10 cellular contexts compared by ENCODE assay signal in genomic region chr14:104797112-104798044, GRCh38. TPM values are rescaled to one million over a fixed set of nuclear protein-coding genes. Genes with fewer than 3 reads are reported as not detected.
DNase-seq lines count a peak whose midpoint lies in the region; ATAC-seq, FAIRE-seq and TF ChIP-seq lines count a peak whose summit lies in the region.
"Had no signal": no experiment of that assay in that cellular context is flagged by ENCODE, and none has a peak within 500 bp of the region (broad histone marks: within the 10 kb centered on the region; RNA-seq: fewer than 3 reads in every experiment).

No MANE protein-coding gene starts in this region.

- H3K9me1 ChIP-seq in K562 (ENCODE audit: control insufficient read depth, insufficient read depth, low read length) = no peaks in the 10 kb centered on the region

- no peak for TF ChIP-seq POLR2A in K562 (conservative IDR thresholded peaks at IDR 0.05)

- H3K36me3 ChIP-seq in HUES6 (ENCODE audit: control insufficient read depth, insufficient read depth, low read length) = no peaks in the 10 kb centered on the region
- peaks cover 16% of the 10 kb centered on the region; the same call in 1 of the 3 replicates for H3K36me3 ChIP-seq in K562 (ENCODE audit: control insufficient read depth, insufficient read depth, low read length)
- H3K36me3 ChIP-seq in muscle layer of colon (ENCODE audit: insufficient read depth, low read length) = no peaks in the 10 kb centered on the region
- H3K36me3 ChIP-seq in aorta (ENCODE audit: control insufficient read depth in 1 of 2, insufficient read depth in 2 of 2, low read length in 1 of 2) = no peaks in the 10 kb centered on the region

- peak overlapping the region; percentile 82 for H3K4me2 ChIP-seq in K562 (ENCODE audit: insufficient read depth, low read length)

- H3K79me2 ChIP-seq in K562 (ENCODE audit: control insufficient read depth, insufficient read depth, low read length) = peaks cover 45% of the 10 kb centered on the region

- 0 out of 6 replicates have a peak, but pooled peaks of 1 of the 3 experiments have one; percentile 2 for TF ChIP-seq CTCF in K562 (IDR thresholded peaks at IDR 0.05 in 2 of 3, conservative IDR thresholded peaks at IDR 0.05 in 1 of 3; ENCODE audit: insufficient read depth in 2 of 3, low read depth in 1 of 3, low read length in 3 of 3)

- H3K4me1 ChIP-seq in HUES6 (ENCODE audit: control insufficient read depth, insufficient read depth, low read length) = peaks cover 52% of the 10 kb centered on the region
- peaks cover 52 to 92% of the 10 kb centered on the region in 2 experiments for H3K4me1 ChIP-seq in K562 (replicated peaks in 1 of 2; ENCODE audit: control insufficient read depth in 2 of 2, insufficient read depth in 2 of 2, low read length in 2 of 2)
- peaks cover 53% of the 10 kb centered on the region for H3K4me1 ChIP-seq in muscle layer of colon (ENCODE audit: insufficient read depth, low read length)
- H3K4me1 ChIP-seq in aorta (ENCODE audit: control insufficient read depth in 1 of 2, insufficient read depth in 2 of 2, low read length in 2 of 2) = peaks cover 0 to 7% of the 10 kb centered on the region in 2 donors

- peaks cover 12% of the 10 kb centered on the region; the same call in 1 of the 2 replicates for H4K20me1 ChIP-seq in K562 (replicated peaks; ENCODE audit: control insufficient read depth, insufficient read depth, low read length)

- H3K27me3 ChIP-seq in HUES6 (ENCODE audit: control insufficient read depth, insufficient read depth, low read length) (peaks cover 48% of the 10 kb centered on the region), K562 (ENCODE audit: control insufficient read depth in 2 of 2, insufficient read depth in 2 of 2, low read length in 2 of 2) (no peaks in the 10 kb centered on the region), muscle layer of colon (ENCODE audit: control insufficient read depth in 1 of 2, insufficient read depth in 2 of 2, low read length in 2 of 2) (no peaks in the 10 kb centered on the region), aorta (ENCODE audit: control insufficient read depth in 1 of 2, insufficient read depth in 2 of 2, low read length in 1 of 2) (no peaks in the 10 kb centered on the region)

- 10% methylated on average over 8 of the region's 18 CpGs for WGBS in K562 (ENCODE audit: insufficient coverage, low coverage, missing lambda C conversion rate)
- WGBS in aorta, 2 donors = 54 to 64% methylated on average over 18 of the region's 18 CpGs

- no peaks in the 10 kb centered on the region for H3K9me3 ChIP-seq in HUES6 (ENCODE audit: control insufficient read depth, insufficient read depth, low read depth, low read length)
- H3K9me3 ChIP-seq in K562 (replicated peaks; ENCODE audit: control insufficient read depth, insufficient read depth, low read depth, low read length) = no peaks in the 10 kb centered on the region
- no peaks in the 10 kb centered on the region for H3K9me3 ChIP-seq in muscle layer of colon (ENCODE audit: low read length)
- H3K9me3 ChIP-seq in aorta (ENCODE audit: control insufficient read depth, low read length) = no peaks in the 10 kb centered on the region

- POLR2A ChIA-PET in K562 (lab: Yijun Ruan, JAX) = interaction anchor here (0.7 to 1.1 kb wide), 3 partner anchors 43 to 478 kb away, joined by 3 to 4 read pairs (median 4); no protein-coding TSS in a partner anchor

- TF ChIP-seq EP300 in K562 (IDR thresholded peaks at IDR 0.05; ENCODE audit: low read length) = no peak

- no TSS peak for BruUV-seq in K562 (replicated peaks; lab: Mats Ljungman, UMichigan)

- H2AFZ ChIP-seq in K562 (ENCODE audit: low read depth, low read length) = peak overlapping the region; percentile 80

- in situ Hi-C loops in K562 (cut with MboI) = no loop called here

- peak overlapping the region; percentile 29 for H3K9ac ChIP-seq in HUES6 (ENCODE audit: low read length)
- peak overlapping the region; percentile 35 to 91; a peak in 3 of 4 replicates for H3K9ac ChIP-seq in K562 (ENCODE audit: insufficient read depth in 1 of 2, low read depth in 2 of 2, low read length in 2 of 2)
- H3K9ac ChIP-seq in muscle layer of colon (ENCODE audit: low read length) = no peak overlapping the region

- intact Hi-C loops in K562 (cut with micrococcal nuclease) (loop anchor here (2.0 kb wide), 1 partner anchor 29 kb away; no protein-coding TSS in a partner anchor), aorta (cut with DNase I) (no loop called here)

- TF ChIP-seq RAD21 in K562 (CRISPR knock-in tag; conservative IDR thresholded peaks at IDR 0.05 in 1 of 2, IDR thresholded peaks at IDR 0.05 in 1 of 2) = no peak

- DNase-seq in AG08395 (ENCODE audit: low spot score) = peak; percentile 22
- DNase-seq in K562 (ENCODE audit: extremely low read depth in 1 of 4, low spot score in 3 of 4) = peak in 2 of 4 experiments; percentile 58 to 73
- no peak for DNase-seq in cortex of kidney (lab: John Stamatoyannopoulos, UW)
- no peak for DNase-seq in aorta
- no peak for DNase-seq in AML-193 (lab: John Stamatoyannopoulos, UW)
- no peak for DNase-seq in HT-29 (ENCODE audit: low spot score)

- peak; percentile 51 for ATAC-seq in K562
- ATAC-seq in aorta (ENCODE audit: low FRiP score) = no peak

- H3K27ac ChIP-seq in HUES6 (ENCODE audit: low read depth, low read length) = no peak overlapping the region
- peak overlapping the region; percentile 51 for H3K27ac ChIP-seq in K562 (ENCODE audit: extremely low read depth, low read depth, low read length)
- peak overlapping the region; percentile 34 for H3K27ac ChIP-seq in muscle layer of colon (ENCODE audit: low read depth, low read length)
- H3K27ac ChIP-seq in aorta (ENCODE audit: low read depth in 1 of 2, low read length in 2 of 2) = no peak overlapping the region

- peak overlapping the region; percentile 63; the same call in 1 of the 2 replicates for H3K4me3 ChIP-seq in HUES6 (ENCODE audit: low read depth, low read length)
- no peak overlapping the region for H3K4me3 ChIP-seq in K562
- H3K4me3 ChIP-seq in muscle layer of colon (ENCODE audit: low read depth in 1 of 2, low read length in 2 of 2) = no peak overlapping the region
- no peak overlapping the region for H3K4me3 ChIP-seq in aorta (ENCODE audit: low read length in 2 of 2)

- CTCF ChIA-PET in K562 (lab: Yijun Ruan, JAX; ENCODE audit: low intra/inter-chr PET ratio) = no interaction called here

- FAIRE-seq in K562 (lab: Jason Lieb, UNC) = peak; percentile 55
- FAIRE-seq: islet of Langerhans, TTC549 had no signal

RNA-seq across cellular contexts. Expression of gene AKT1, which starts 1.8 kb away (rescaled TPM):
- 90.8 and 209 TPM in 2 replicates for total RNA-seq in K562 (2011; cell fraction: chromatin; rRNA removed; ENCODE audit: low replicate concordance)
- total RNA-seq in K562 (2011; cell fraction: nucleolus; rRNA removed) = 135 and 136 TPM in 2 replicates
- 81.8 and 88.4 TPM in 2 replicates for total RNA-seq in K562 (2011; cell fraction: nucleoplasm; rRNA removed)
- 80.1 and 91.2 TPM in 2 replicates for total RNA-seq in K562 (2014; rRNA removed)
- 25.9 and 37.5 TPM in 2 replicates for total RNA-seq in K562 (2014; rRNA removed; fragmentation: Illumina TruSeq; extraction: Trizol)
- total RNA-seq in K562 (2015; rRNA removed; fragmentation: Illumina TruSeq; extraction: Trizol) = 74.5 and 75.1 TPM in 2 replicates
- total RNA-seq in K562 (2021) = 117 and 132 TPM in 2 replicates
- polyA plus RNA-seq in K562 (2011; rRNA removed) = 71.8 and 79.3 TPM in 2 replicates
- 96.5 and 143 TPM in 2 replicates for polyA plus RNA-seq in K562 (2011; cell fraction: cytosol; rRNA removed)
- polyA plus RNA-seq in K562 (2011; cell fraction: nucleus; rRNA removed) = 217 and 312 TPM in 2 replicates
- 86.9 and 120 TPM in 2 replicates for polyA plus RNA-seq in K562 (2012)
- 82.0 and 89.7 TPM in 2 replicates for polyA plus RNA-seq in K562 (2014; fragmentation: Illumina TruSeq; extraction: Trizol)
- 1 to 10 TPM in 1 of 2 experiments, under 1 TPM in 1; 0.49 to 1.3 TPM for polyA plus RNA-seq in K562 (2014; fragmentation: Nextera tagmentation; extraction: Ambion mirVana)
- 106 TPM in 2 replicates for polyA plus RNA-seq in K562 (2014; rRNA removed)
- 41.9 and 67.3 TPM in 2 replicates for polyA minus RNA-seq in K562 (2011; rRNA and poly(A)+ RNA removed)
- 64.3 and 80.4 TPM in 2 replicates for polyA minus RNA-seq in K562 (2011; cell fraction: cytosol; rRNA and poly(A)+ RNA removed)
- polyA minus RNA-seq in K562 (2011; cell fraction: nucleus; rRNA and poly(A)+ RNA removed) = 29.8 and 38.1 TPM in 2 replicates
- 100 to 1,000 TPM; 124 to 154 TPM for total RNA-seq in aorta
- 100 to 1,000 TPM in 1 of 2 donors, 10 to 100 TPM in 1; 93.2 to 118 TPM for polyA plus RNA-seq in aorta
- total RNA-seq in HT-29 (2014; rRNA removed; shearing (Covaris generic)) = 161 and 168 TPM in 2 replicates

RNA-seq across cellular contexts. Expression of gene ZBTB42, which starts 3.5 kb away (rescaled TPM):
- 3.2 and 14.3 TPM in 2 replicates for total RNA-seq in K562 (2011; cell fraction: chromatin; rRNA removed; ENCODE audit: low replicate concordance)
- 17.5 and 19.2 TPM in 2 replicates for total RNA-seq in K562 (2011; cell fraction: nucleolus; rRNA removed)
- 7.6 and 8.4 TPM in 2 replicates for total RNA-seq in K562 (2011; cell fraction: nucleoplasm; rRNA removed)
- total RNA-seq in K562 (2014; rRNA removed) (5.5 and 7.2 TPM in 2 replicates), K562 (2014; rRNA removed; fragmentation: Illumina TruSeq; extraction: Trizol) (1.4 and 1.5 TPM in 2 replicates), K562 (2015; rRNA removed; fragmentation: Illumina TruSeq; extraction: Trizol) (5.1 TPM in 2 replicates), K562 (2021) (7.4 and 8.5 TPM in 2 replicates), aorta (1 to 10 TPM; 4.4 to 4.7 TPM)
- polyA plus RNA-seq in K562 (2011; rRNA removed) (2.2 and 2.4 TPM in 2 replicates), K562 (2014; fragmentation: Illumina TruSeq; extraction: Trizol) (2.4 and 4.5 TPM in 2 replicates), K562 (2014; fragmentation: Nextera tagmentation; extraction: Ambion mirVana) (under 1 TPM; 0.03 to 0.08 TPM), K562 (2014; rRNA removed) (2.9 and 3.7 TPM in 2 replicates), aorta (1 to 10 TPM; 1.6 to 1.9 TPM)
- polyA plus RNA-seq in K562 (2011; cell fraction: cytosol; rRNA removed) = 3.5 and 9.0 TPM in 2 replicates
- 3.6 and 6.6 TPM in 2 replicates for polyA plus RNA-seq in K562 (2011; cell fraction: nucleus; rRNA removed)
- polyA plus RNA-seq in K562 (2012) = 4.5 and 5.8 TPM in 2 replicates
- 2.9 and 4.9 TPM in 2 replicates for polyA minus RNA-seq in K562 (2011; rRNA and poly(A)+ RNA removed)
- 6.0 and 8.7 TPM in 2 replicates for polyA minus RNA-seq in K562 (2011; cell fraction: cytosol; rRNA and poly(A)+ RNA removed)
- polyA minus RNA-seq in K562 (2011; cell fraction: nucleus; rRNA and poly(A)+ RNA removed) = 12.0 and 13.1 TPM in 2 replicates
- total RNA-seq in HT-29 (2014; rRNA removed; shearing (Covaris generic)) = 12.1 and 17.2 TPM in 2 replicates

RNA-seq across cellular contexts. Expression of gene SIVA1, which starts 44.4 kb away (rescaled TPM):
- 12.2 and 40.0 TPM in 2 replicates for total RNA-seq in K562 (2011; cell fraction: chromatin; rRNA removed; ENCODE audit: low replicate concordance)
- total RNA-seq in K562 (2011; cell fraction: nucleolus; rRNA removed) = 43.4 and 62.2 TPM in 2 replicates
- 31.2 and 34.7 TPM in 2 replicates for total RNA-seq in K562 (2011; cell fraction: nucleoplasm; rRNA removed)
- total RNA-seq in K562 (2014; rRNA removed) (186 and 216 TPM in 2 replicates), K562 (2014; rRNA removed; fragmentation: Illumina TruSeq; extraction: Trizol) (4.8 and 6.1 TPM in 2 replicates), K562 (2015; rRNA removed; fragmentation: Illumina TruSeq; extraction: Trizol) (55.9 and 57.8 TPM in 2 replicates), K562 (2021) (111 and 113 TPM in 2 replicates), aorta (10 to 100 TPM; 74.3 to 83.0 TPM)
- polyA plus RNA-seq in K562 (2011; rRNA removed) (54.2 and 66.2 TPM in 2 replicates), K562 (2014; fragmentation: Illumina TruSeq; extraction: Trizol) (7.8 and 43.9 TPM in 2 replicates), K562 (2014; fragmentation: Nextera tagmentation; extraction: Ambion mirVana) (10 to 100 TPM in 1 of 2 experiments, 1 to 10 TPM in 1; 4.2 to 20.6 TPM), K562 (2014; rRNA removed) (138 and 148 TPM in 2 replicates), aorta (100 to 1,000 TPM; 219 to 241 TPM)
- polyA plus RNA-seq in K562 (2011; cell fraction: cytosol; rRNA removed) = 115 and 354 TPM in 2 replicates
- 75.6 and 121 TPM in 2 replicates for polyA plus RNA-seq in K562 (2011; cell fraction: nucleus; rRNA removed)
- polyA plus RNA-seq in K562 (2012) = 69.5 and 80.9 TPM in 2 replicates
- polyA minus RNA-seq in K562 (2011; rRNA and poly(A)+ RNA removed) = 6.6 and 10.6 TPM in 2 replicates
- 31.0 and 34.2 TPM in 2 replicates for polyA minus RNA-seq in K562 (2011; cell fraction: cytosol; rRNA and poly(A)+ RNA removed)
- polyA minus RNA-seq in K562 (2011; cell fraction: nucleus; rRNA and poly(A)+ RNA removed) = 16.2 and 20.1 TPM in 2 replicates
- 243 and 250 TPM in 2 replicates for total RNA-seq in HT-29 (2014; rRNA removed; shearing (Covaris generic))

Comparison
In these comparisons a context has a peak if more than half of its experiments do, and no peak if none do; other contexts are left out.
1. H3K27ac ChIP-seq: peak in K562 (single experiment) and muscle layer of colon (single experiment); none in HUES6 (single experiment) and aorta (0 of 2).